19 cellular contexts compared by ENCODE assay signal in the genomic region with DNA sequence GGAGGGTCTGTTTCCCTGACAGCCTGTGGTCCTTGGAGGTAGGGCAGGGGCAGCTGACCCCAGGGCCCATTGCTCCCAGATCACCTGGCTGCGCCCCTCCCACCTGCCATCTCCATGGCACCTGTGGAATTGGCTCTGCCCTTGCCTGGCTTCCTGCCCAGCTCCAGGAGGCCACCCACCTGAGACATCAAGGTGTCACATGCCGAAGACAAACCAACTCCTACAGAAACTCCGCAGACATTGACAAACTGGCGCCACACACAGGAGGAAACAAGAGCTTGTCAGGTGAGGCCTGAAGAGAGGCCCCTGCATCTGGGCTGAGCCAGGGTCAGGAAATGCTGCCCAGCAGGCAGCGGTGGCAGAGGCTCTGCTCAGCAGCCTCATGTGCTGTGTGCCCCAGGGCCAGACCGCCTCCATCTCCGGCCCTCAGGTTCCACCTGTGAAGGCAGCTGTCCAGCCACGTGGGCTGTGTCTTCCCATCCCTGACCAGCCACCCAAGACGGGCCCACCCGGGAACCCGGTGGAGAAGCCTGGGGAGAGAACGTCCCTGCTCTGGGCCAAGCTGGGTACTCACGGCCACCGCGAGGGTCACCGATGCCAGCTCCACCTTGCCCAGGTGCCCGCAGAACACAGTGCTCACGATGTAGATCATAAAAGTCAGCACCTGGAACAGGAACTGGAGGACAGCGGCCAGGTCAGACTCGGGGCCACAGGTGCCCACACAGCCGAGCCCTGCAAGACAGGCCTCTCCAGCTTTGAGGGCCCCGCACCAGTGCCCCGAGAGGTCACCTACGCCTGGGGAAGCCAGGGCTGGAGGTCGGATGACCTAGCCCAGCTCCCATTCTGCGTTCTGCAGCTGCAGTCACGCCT. TPM values are rescaled to one million over a fixed set of nuclear protein-coding genes. Genes with fewer than 3 reads are reported as not detected.
DNase-seq lines count a peak whose midpoint lies in the region; TF ChIP-seq lines count a peak whose summit lies in the region.
"Had no signal": no experiment of that assay in that cellular context is flagged by ENCODE, and none has a peak within 500 bp of the region (broad histone marks: within the 10 kb centered on the region; RNA-seq: fewer than 3 reads in every experiment).

No MANE protein-coding gene starts in this region.

- H3K9me3 Mint-ChIP-seq in activated naive CD4-positive, alpha-beta T cell treated with anti-CD3 and anti-CD28 coated beads for 36 hours, result no peaks in the 10 kb centered on the region
- H3K9me3 Mint-ChIP-seq: activated T-cell treated with anti-CD3 and anti-CD28 coated beads, Interleukin-2, amount 50 U/mL, for 72 hours had no signal

- no peaks in the 10 kb centered on the region for H3K27me3 Mint-ChIP-seq in activated naive CD4-positive, alpha-beta T cell treated with anti-CD3 and anti-CD28 coated beads for 36 hours (ENCODE audit: low read depth)

- H3K4me1 ChIP-seq in osteoblast (ENCODE audit: insufficient read depth, low read length), result no peaks in the 10 kb centered on the region
- H3K4me1 ChIP-seq: BLaER1 had no signal

- H3K27me3 ChIP-seq in H7 (ENCODE audit: control insufficient read depth, insufficient read depth, low read length) (no peaks in the 10 kb centered on the region), osteoblast (ENCODE audit: insufficient read depth, low read length) (no peaks in the 10 kb centered on the region)
- H3K27me3 ChIP-seq: BLaER1, heart right ventricle had no signal

- no peak overlapping the region for H3K4me2 ChIP-seq in osteoblast (ENCODE audit: insufficient read depth, low read length)
- H3K4me2 ChIP-seq: BLaER1 had no signal

- CTCF ChIA-PET in activated naive CD4-positive, alpha-beta T cell treated with anti-CD3 and anti-CD28 coated beads for 36 hours (lab: Charles Lee), result interaction anchor here (0.6 to 1.1 kb wide), 2 partner anchors 52 to 144 kb away, joined by 3 to 4 read pairs; no protein-coding TSS in a partner anchor

- H4K20me1 ChIP-seq in osteoblast (ENCODE audit: insufficient read depth, low read length), result no peaks in the 10 kb centered on the region
- H4K20me1 ChIP-seq: BLaER1 had no signal

- no peaks in the 10 kb centered on the region for H3K36me3 Mint-ChIP-seq in activated naive CD4-positive, alpha-beta T cell treated with anti-CD3 and anti-CD28 coated beads for 36 hours (ENCODE audit: low read depth)

- H3K4me3 ChIP-seq in H7 (ENCODE audit: insufficient read depth, low read depth, low read length) (no peak overlapping the region), coronary artery (no peak overlapping the region), osteoblast (ENCODE audit: insufficient read depth, low read length) (no peak overlapping the region)
- H3K4me3 ChIP-seq: BLaER1, heart right ventricle, thoracic aorta had no signal

- TF ChIP-seq CTCF in coronary artery (IDR thresholded peaks at IDR 0.05), result no peak
- no peak for TF ChIP-seq CTCF in osteoblast (IDR thresholded peaks at IDR 0.05; ENCODE audit: extremely low read depth, low read depth, low read length)

- DNase-seq in H7, result peak; percentile 71
- peak; percentile 59 for DNase-seq in NCI-H2029 (lab: John Stamatoyannopoulos, UW)
- peak; percentile 65 for DNase-seq in coronary artery (ENCODE audit: low spot score)
- DNase-seq in osteoblast (ENCODE audit: insufficient read length, low spot score, missing footprints), result peak; percentile 48
- no peak for DNase-seq in NCI-H2081 treated with DMSO at 0.1 percent for 48 hours (lab: John Stamatoyannopoulos, UW)
- no peak for DNase-seq in SIG-M5 treated with dmso at 0.1 percent for 504 hours (lab: John Stamatoyannopoulos, UW; ENCODE audit: unreplicated experiment)
- no peak for DNase-seq in activated naive CD4-positive, alpha-beta T cell treated with anti-CD3 and anti-CD28 coated beads for 36 hours
- DNase-seq: activated CD4-positive, alpha-beta T cell treated with anti-CD3 and anti-CD28 coated beads, Interleukin-2, amount 50 U/mL, for 48 hours; activated T-cell treated with anti-CD3 and anti-CD28 coated beads, Interleukin-2, amount 50 U/mL, for 72 hours; DND-41; effector CD8-positive, alpha-beta T cell; heart right ventricle; MV-4-11; NCI-H446 treated with DMSO at 0.1 percent for 48 hours; PC-3; stimulated activated CD4-positive, alpha-beta T cell treated with anti-CD3 and anti-CD28 coated beads, Interleukin-4, amount 100 ng/mL, for 24 hours had no signal

- H3K27ac ChIP-seq in coronary artery (no peak overlapping the region), osteoblast (ENCODE audit: low read depth, low read length) (no peak overlapping the region)
- H3K27ac ChIP-seq: BLaER1, heart right ventricle, thoracic aorta had no signal

- intact Hi-C loops in activated naive CD4-positive, alpha-beta T cell treated with anti-CD3 and anti-CD28 coated beads for 36 hours (cut with micrococcal nuclease), result no loop called here

- H2AFZ ChIP-seq in osteoblast (ENCODE audit: low read length), result no peak overlapping the region

- no peak overlapping the region for H3K27ac Mint-ChIP-seq in activated naive CD4-positive, alpha-beta T cell treated with anti-CD3 and anti-CD28 coated beads for 36 hours
- H3K27ac Mint-ChIP-seq: activated T-cell treated with anti-CD3 and anti-CD28 coated beads, Interleukin-2, amount 50 U/mL, for 72 hours had no signal

- no peaks in the 10 kb centered on the region for H3K9me3 ChIP-seq in osteoblast (ENCODE audit: low read depth, low read length)
- H3K9me3 ChIP-seq: BLaER1, heart right ventricle, thoracic aorta had no signal

- no peak overlapping the region for H3K4me3 Mint-ChIP-seq in activated naive CD4-positive, alpha-beta T cell treated with anti-CD3 and anti-CD28 coated beads for 36 hours
- H3K4me3 Mint-ChIP-seq: activated T-cell treated with anti-CD3 and anti-CD28 coated beads, Interleukin-2, amount 50 U/mL, for 72 hours had no signal

- H3K4me1 Mint-ChIP-seq in activated naive CD4-positive, alpha-beta T cell treated with anti-CD3 and anti-CD28 coated beads for 36 hours (ENCODE audit: low read depth), result no peaks in the 10 kb centered on the region

- no peaks in the 10 kb centered on the region for H3K79me2 ChIP-seq in osteoblast (ENCODE audit: insufficient read depth, low read length)

- H3K36me3 ChIP-seq in H7 (replicated peaks; ENCODE audit: control insufficient read depth, insufficient read depth, low read length), result no peaks in the 10 kb centered on the region
- H3K36me3 ChIP-seq in osteoblast (ENCODE audit: insufficient read depth, low read length), result no peaks in the 10 kb centered on the region
- H3K36me3 ChIP-seq: BLaER1, heart right ventricle, thoracic aorta had no signal

RNA-seq across cellular contexts. Expression of a gene that starts 1.6 kb away (rescaled TPM):
- total RNA-seq in H7 (2014; rRNA removed; shearing (Covaris generic)), result not detected in 2 replicates
- total RNA-seq in osteoblast, result not detected in 2 replicates
- not detected for total RNA-seq in activated naive CD4-positive, alpha-beta T cell treated with anti-CD3 and anti-CD28 coated beads for 36 hours
- total RNA-seq: activated T-cell treated with anti-CD3 and anti-CD28 coated beads, Interleukin-2, amount 50 U/mL, for 72 hours; kidney epithelial cell; PC-3; thoracic aorta had no signal

RNA-seq across cellular contexts. Expression of a gene that starts 33.3 kb away (rescaled TPM):
- total RNA-seq in H7 (2014; rRNA removed; shearing (Covaris generic)), result 0.24 and 0.26 TPM in 2 replicates
- under 0.01 TPM in 1 of 2 replicates, not detected in the other for total RNA-seq in osteoblast
- total RNA-seq in activated naive CD4-positive, alpha-beta T cell treated with anti-CD3 and anti-CD28 coated beads for 36 hours, result not detected

Comparison
In these comparisons a context has a peak if more than half of its experiments do, and no peak if none do; other contexts are left out.
1. DNase-seq: peak in H7 (single experiment), NCI-H2029 (single experiment), coronary artery (single experiment) and osteoblast (single experiment); none in NCI-H2081 treated with DMSO at 0.1 percent for 48 hours (single experiment), SIG-M5 treated with dmso at 0.1 percent for 504 hours (single experiment) and activated naive CD4-positive, alpha-beta T cell treated with anti-CD3 and anti-CD28 coated beads for 36 hours (single experiment).